ENCODE assay signal across 9 cellular contexts in genomic region chr15:38555686-38556334, GRCh38. TPM values are rescaled to one million over a fixed set of nuclear protein-coding genes. Genes with fewer than 3 reads are reported as not detected.
DNase-seq lines count a peak whose midpoint lies in the region; ATAC-seq and TF ChIP-seq lines count a peak whose summit lies in the region.
"Had no signal": no experiment of that assay in that cellular context is flagged by ENCODE, and none has a peak within 500 bp of the region (broad histone marks: within the 10 kb centered on the region; RNA-seq: fewer than 3 reads in every experiment).

No MANE protein-coding gene starts in this region.

- no peaks in the 10 kb centered on the region for H3K9me3 Mint-ChIP-seq in activated naive CD8-positive, alpha-beta T cell treated with anti-CD3 and anti-CD28 coated beads, Interleukin-2, amount 50 U/mL, for 24 hours
- H3K9me3 Mint-ChIP-seq in natural killer cell treated with Interleukin-12 subunit alpha and Interleukin-12 subunit beta and Interleukin-15 and Interleukin-18, amount 100 ng/mL, for 72 hours: no peaks in the 10 kb centered on the region

- H3K36me3 Mint-ChIP-seq in activated naive CD8-positive, alpha-beta T cell treated with anti-CD3 and anti-CD28 coated beads, Interleukin-2, amount 50 U/mL, for 24 hours (ENCODE audit: low read depth): peaks cover 73% of the 10 kb centered on the region
- H3K36me3 Mint-ChIP-seq in natural killer cell treated with Interleukin-12 subunit alpha and Interleukin-12 subunit beta and Interleukin-15 and Interleukin-18, amount 100 ng/mL, for 72 hours: peaks cover 60% of the 10 kb centered on the region

- DNase-seq in GM12865 (ENCODE audit: low read depth): peak; percentile 61
- DNase-seq in activated naive CD8-positive, alpha-beta T cell treated with anti-CD3 and anti-CD28 coated beads, Interleukin-2, amount 50 U/mL, for 24 hours: no peak
- no peak for DNase-seq in natural killer cell treated with Interleukin-12 subunit alpha and Interleukin-12 subunit beta and Interleukin-15 and Interleukin-18, amount 100 ng/mL, for 72 hours (ENCODE audit: low spot score)
- no peak for DNase-seq in NCI-H2107 treated with DMSO at 0.1 percent for 48 hours (lab: John Stamatoyannopoulos, UW; ENCODE audit: unreplicated experiment)
- DNase-seq in adrenal gland: no peak
- DNase-seq in SIG-M5 treated with dmso at 0.1 percent for 504 hours (lab: John Stamatoyannopoulos, UW; ENCODE audit: unreplicated experiment): no peak
- DNase-seq: MG63 had no signal

- H3K4me3 Mint-ChIP-seq in activated naive CD8-positive, alpha-beta T cell treated with anti-CD3 and anti-CD28 coated beads, Interleukin-2, amount 50 U/mL, for 24 hours: peak overlapping the region; percentile 92
- H3K4me3 Mint-ChIP-seq in natural killer cell treated with Interleukin-12 subunit alpha and Interleukin-12 subunit beta and Interleukin-15 and Interleukin-18, amount 100 ng/mL, for 72 hours: peak overlapping the region; percentile 91

- intact Hi-C loops in adrenal gland (cut with DNase I): no loop called here

- H3K4me3 ChIP-seq in GM12865 (ENCODE audit: low read depth, low read length): no peak overlapping the region
- H3K4me3 ChIP-seq in adrenal gland: no peak overlapping the region
- H3K4me3 ChIP-seq: MG63 had no signal

- ATAC-seq in HG03066 (IDR thresholded peaks at IDR 0.05; ENCODE audit: low read depth, unreplicated experiment): peak; percentile 46
- peak; percentile 82 for ATAC-seq in activated naive CD8-positive, alpha-beta T cell treated with anti-CD3 and anti-CD28 coated beads, Interleukin-2, amount 50 U/mL, for 24 hours
- peak; percentile 46 to 52 for ATAC-seq in natural killer cell treated with Interleukin-12 subunit alpha and Interleukin-12 subunit beta and Interleukin-15 and Interleukin-18, amount 100 ng/mL, for 72 hours
- ATAC-seq in HG03135 (IDR thresholded peaks at IDR 0.05; ENCODE audit: unreplicated experiment): no peak

- TF ChIP-seq CTCF in GM12865 (IDR thresholded peaks at IDR 0.05; ENCODE audit: insufficient read depth, low read depth, low read length, missing control alignments) (no peak), adrenal gland (IDR thresholded peaks at IDR 0.05) (no peak)

- H3K36me3 ChIP-seq in adrenal gland (replicated peaks in 1 of 2): no peaks in the 10 kb centered on the region
- H3K36me3 ChIP-seq: MG63 had no signal

- peak overlapping the region; percentile 92 for H3K27ac Mint-ChIP-seq in activated naive CD8-positive, alpha-beta T cell treated with anti-CD3 and anti-CD28 coated beads, Interleukin-2, amount 50 U/mL, for 24 hours
- H3K27ac Mint-ChIP-seq in natural killer cell treated with Interleukin-12 subunit alpha and Interleukin-12 subunit beta and Interleukin-15 and Interleukin-18, amount 100 ng/mL, for 72 hours: peak overlapping the region; percentile 87 to 94

- H3K27me3 ChIP-seq in adrenal gland: no peaks in the 10 kb centered on the region

- H3K9me3 ChIP-seq in adrenal gland (replicated peaks in 1 of 3): no peaks in the 10 kb centered on the region
- H3K9me3 ChIP-seq: MG63 had no signal

- H3K27ac ChIP-seq in adrenal gland: no peak overlapping the region

- 46 to 65% (median 52%) methylated on average over 5 of the region's 5 CpGs for WGBS in adrenal gland, 4 donors

- peaks cover 0 to 8% of the 10 kb centered on the region in 2 donors for H3K4me1 ChIP-seq in adrenal gland (replicated peaks in 1 of 2)

- no peaks in the 10 kb centered on the region for H3K27me3 Mint-ChIP-seq in activated naive CD8-positive, alpha-beta T cell treated with anti-CD3 and anti-CD28 coated beads, Interleukin-2, amount 50 U/mL, for 24 hours
- H3K27me3 Mint-ChIP-seq in natural killer cell treated with Interleukin-12 subunit alpha and Interleukin-12 subunit beta and Interleukin-15 and Interleukin-18, amount 100 ng/mL, for 72 hours: no peaks in the 10 kb centered on the region

- no peak for TF ChIP-seq POLR2A in adrenal gland (IDR thresholded peaks at IDR 0.05)

- peaks cover 98% of the 10 kb centered on the region for H3K4me1 Mint-ChIP-seq in activated naive CD8-positive, alpha-beta T cell treated with anti-CD3 and anti-CD28 coated beads, Interleukin-2, amount 50 U/mL, for 24 hours
- peaks cover 87 to 97% of the 10 kb centered on the region in 2 donors for H3K4me1 Mint-ChIP-seq in natural killer cell treated with Interleukin-12 subunit alpha and Interleukin-12 subunit beta and Interleukin-15 and Interleukin-18, amount 100 ng/mL, for 72 hours (ENCODE audit: low read depth in 2 of 2)

RNA-seq across cellular contexts. Expression of gene RASGRP1, which starts 8.8 kb away (rescaled TPM):
- 100 to 1,000 TPM; 154 to 241 TPM for total RNA-seq in natural killer cell treated with Interleukin-12 subunit alpha and Interleukin-12 subunit beta and Interleukin-15 and Interleukin-18, amount 100 ng/mL, for 72 hours
- 1 to 10 TPM in 3 of 8 donors, under 1 TPM in 5; 0.42 to 2.8 (median 0.86) TPM for total RNA-seq in adrenal gland
- under 1 TPM; 0.13 to 0.42 (median 0.16) TPM for polyA plus RNA-seq in adrenal gland

Comparison
In these comparisons a context has a peak if more than half of its experiments do, and no peak if none do; other contexts are left out.
1. RNA of gene RASGRP1, which starts 8.8 kb away (total RNA-seq): 154 to 241 TPM in natural killer cell treated with Interleukin-12 subunit alpha and Interleukin-12 subunit beta and Interleukin-15 and Interleukin-18, amount 100 ng/mL, for 72 hours; 0.42 to 2.8 TPM in adrenal gland; every median in the first group is over 10 times any median in the second.